Comparison of ENCODE assay signal across 9 cellular contexts in genomic region chr11:46117842-46118241, GRCh38. TPM values are rescaled to one million over a fixed set of nuclear protein-coding genes. Genes with fewer than 3 reads are reported as not detected.
DNase-seq lines count a peak whose midpoint lies in the region; ATAC-seq and TF ChIP-seq lines count a peak whose summit lies in the region.
"Had no signal": no experiment of that assay in that cellular context is flagged by ENCODE, and none has a peak within 500 bp of the region (broad histone marks: within the 10 kb centered on the region; RNA-seq: fewer than 3 reads in every experiment).

No MANE protein-coding gene starts in this region.

- peak overlapping the region; percentile 91 for H3K4me3 Mint-ChIP-seq in type B pancreatic cell

- TF ChIP-seq CTCF in left ventricle myocardium inferior (IDR thresholded peaks at IDR 0.05; ENCODE audit: borderline replicate concordance), result peak; percentile 19
- TF ChIP-seq CTCF in heart left ventricle (IDR thresholded peaks at IDR 0.05), result peak in 1 of 12 donors; percentile 19
- peak; percentile 67; the same call in 1 of the 2 replicates for TF ChIP-seq CTCF in Panc1 (IDR thresholded peaks at IDR 0.05)
- TF ChIP-seq CTCF in type B pancreatic cell (conservative IDR thresholded peaks at IDR 0.05), result peak; percentile 57

- H3K27ac Mint-ChIP-seq in type B pancreatic cell, result peak overlapping the region; percentile 96

- no peaks in the 10 kb centered on the region for H3K36me3 ChIP-seq in left ventricle myocardium inferior
- no peaks in the 10 kb centered on the region for H3K36me3 ChIP-seq in heart left ventricle
- H3K36me3 ChIP-seq in Panc1 (ENCODE audit: control insufficient read depth, insufficient read depth, low read length), result peaks cover 3% of the 10 kb centered on the region; the same call in 1 of the 2 replicates

- peaks cover 4% of the 10 kb centered on the region for H3K9me3 Mint-ChIP-seq in type B pancreatic cell

- H3K4me1 ChIP-seq in left ventricle myocardium inferior, result peaks cover 86% of the 10 kb centered on the region
- peaks cover 0 to 70% (median 56%) of the 10 kb centered on the region in 12 donors for H3K4me1 ChIP-seq in heart left ventricle
- peaks cover 35% of the 10 kb centered on the region for H3K4me1 ChIP-seq in Panc1 (ENCODE audit: control insufficient read depth, insufficient read depth, low read length)

- POLR2A ChIA-PET in Panc1 (lab: Charles Lee), result interaction anchor here (0.5 kb wide), 1 partner anchor 12 kb away, joined by 3 read pairs; no protein-coding TSS in a partner anchor

- in situ Hi-C loops in Panc1 (cut with HindIII; ENCODE audit: low pct_unique_long_range_greater_than_20kb, low sequenced_read_pairs), result no loop called here

- H3K9me3 ChIP-seq in left ventricle myocardium inferior (replicated peaks) (no peaks in the 10 kb centered on the region), heart left ventricle (no peaks in the 10 kb centered on the region), Panc1 (ENCODE audit: control insufficient read depth, insufficient read depth, low read depth, low read length) (no peaks in the 10 kb centered on the region)

- ATAC-seq in heart left ventricle (no peak), Panc1 (no peak), HG03139 (IDR thresholded peaks at IDR 0.05; ENCODE audit: unreplicated experiment) (no peak), HG03571 (IDR thresholded peaks at IDR 0.05; ENCODE audit: unreplicated experiment) (no peak)

- DNase-seq in left ventricle myocardium inferior (no peak), heart left ventricle (no peak), Panc1 (ENCODE audit: low read depth, low spot score) (no peak), erythroblast (lab: John Stamatoyannopoulos, UW) (peak; percentile 38 to 44), type B pancreatic cell (ENCODE audit: extremely low spot score, unreplicated experiment) (no peak), NCI-H1694 treated with DMSO at 0.1 percent for 48 hours (lab: John Stamatoyannopoulos, UW) (no peak)
- DNase-seq: stimulated activated CD4-positive, alpha-beta T cell treated with anti-CD3 and anti-CD28 coated beads, Interleukin-2, amount 100 ng/mL, for 24 hours had no signal

- H3K27me3 ChIP-seq in left ventricle myocardium inferior (ENCODE audit: low read depth), result no peaks in the 10 kb centered on the region
- no peaks in the 10 kb centered on the region for H3K27me3 ChIP-seq in heart left ventricle
- H3K27me3 ChIP-seq in Panc1 (ENCODE audit: control insufficient read depth, insufficient read depth, low read length), result no peaks in the 10 kb centered on the region

- H3K27ac ChIP-seq in left ventricle myocardium inferior (replicated peaks) (peak overlapping the region; percentile 97), heart left ventricle (peak overlapping the region in 2 of 12 donors; percentile 18 to 98), Panc1 (ENCODE audit: low read length) (no peak overlapping the region)

- peaks cover 49% of the 10 kb centered on the region for H3K4me1 Mint-ChIP-seq in type B pancreatic cell (ENCODE audit: unreplicated experiment)

- TF ChIP-seq POLR2A in heart left ventricle (IDR thresholded peaks at IDR 0.05) (no peak), erythroblast (IDR thresholded peaks at IDR 0.05; ENCODE audit: low read length) (no peak)

- CTCF ChIA-PET in Panc1 (lab: Charles Lee), result no interaction called here

- no TSS peak for BruUV-seq in Panc1 (replicated peaks; lab: Mats Ljungman, UMichigan)

- H3K36me3 Mint-ChIP-seq in type B pancreatic cell, result peaks cover 3% of the 10 kb centered on the region

- intact Hi-C loops in left ventricle myocardium inferior (cut with micrococcal nuclease) (no loop called here), heart left ventricle (cut with DNase I) (loop anchor here in 2 of 10 donors (10.0 kb wide), 2 partner anchors 53 to 273 kb away; partner anchors contain the start of gene CRY2 (in 1 of the 2)), Panc1 (cut with micrococcal nuclease; ENCODE audit: unreplicated experiment) (no loop called here)

- no peaks in the 10 kb centered on the region for H3K27me3 Mint-ChIP-seq in type B pancreatic cell

- H3K4me3 ChIP-seq in left ventricle myocardium inferior (peak overlapping the region; percentile 86), heart left ventricle (peak overlapping the region in 3 of 12 donors; percentile 79 to 92 (median 80)), Panc1 (ENCODE audit: low read depth in 2 of 2, low read length in 2 of 2) (peak overlapping the region; percentile 9 to 82; a peak in 3 of 4 replicates)

RNA-seq across cellular contexts. Expression of gene PHF21A, which starts 3.4 kb away (rescaled TPM):
- total RNA-seq in left ventricle myocardium inferior (36.6 TPM), heart left ventricle (10 to 100 TPM; 19.5 to 45.9 (median 37.0) TPM), Panc1 (2021; ENCODE audit: unreplicated experiment) (45.7 TPM), type B pancreatic cell (ENCODE audit: low replicate concordance) (62.4 TPM in 2 replicates)
- 10 to 100 TPM; 16.5 to 16.7 TPM for polyA plus RNA-seq in heart left ventricle
- polyA plus RNA-seq in Panc1 (2012; ENCODE audit: insufficient read length), result 34.5 TPM

Comparison
In these comparisons a context has a peak if more than half of its experiments do, and no peak if none do; other contexts are left out.
1. DNase-seq: peak in erythroblast (2 of 2); none in left ventricle myocardium inferior (single experiment), heart left ventricle (0 of 5), Panc1 (single experiment), type B pancreatic cell (single experiment) and NCI-H1694 treated with DMSO at 0.1 percent for 48 hours (single experiment).